In the genomic region with DNA sequence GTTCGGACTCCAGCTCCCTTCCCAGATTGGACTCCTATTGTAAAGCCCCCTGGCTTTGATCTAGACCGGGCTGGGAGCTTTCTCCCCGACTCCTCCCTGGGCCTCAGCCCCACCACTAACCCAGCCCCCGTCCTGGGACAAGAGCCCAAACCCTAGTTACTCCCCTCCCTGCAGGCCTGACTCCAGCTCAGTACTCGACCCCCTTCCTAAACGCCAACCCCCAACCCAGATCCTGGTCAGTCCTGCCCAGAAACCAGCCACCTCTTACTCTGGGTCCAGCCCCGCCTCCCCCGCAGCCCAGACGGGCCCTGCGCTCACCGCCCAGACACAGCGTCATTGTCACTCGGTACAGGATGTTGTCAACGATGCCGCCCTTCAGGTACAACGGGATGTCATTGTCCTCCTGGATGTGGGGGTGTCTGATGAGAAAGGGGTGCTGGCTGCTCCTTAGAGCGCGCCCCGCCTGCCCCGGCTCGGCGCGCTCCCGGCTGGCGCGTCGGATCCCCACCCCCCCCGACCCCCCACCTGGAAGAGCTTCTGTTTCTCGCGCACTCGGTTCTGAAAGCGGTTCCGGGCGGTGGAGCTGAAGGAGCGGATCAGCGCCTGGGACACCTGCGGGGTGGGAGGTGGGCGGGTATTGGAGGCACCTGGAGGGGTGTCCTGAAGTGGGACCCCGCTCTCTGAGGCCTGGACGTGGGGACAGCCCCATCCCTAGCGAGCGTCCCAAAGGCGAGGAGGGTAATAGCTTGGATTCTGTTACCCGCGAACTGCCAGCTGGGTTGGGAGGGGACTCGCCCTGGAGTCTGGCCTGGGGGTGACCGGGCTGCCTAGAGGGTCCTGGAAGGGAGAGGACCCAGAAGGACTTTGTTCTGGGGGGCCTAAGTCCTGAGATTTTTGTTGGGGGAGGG, we compare ENCODE assay signal across 10 cellular contexts. TPM values are rescaled to one million over a fixed set of nuclear protein-coding genes. Genes with fewer than 3 reads are reported as not detected.
DNase-seq lines count a peak whose midpoint lies in the region; ATAC-seq and TF ChIP-seq lines count a peak whose summit lies in the region.
"Had no signal": no experiment of that assay in that cellular context is flagged by ENCODE, and none has a peak within 500 bp of the region (broad histone marks: within the 10 kb centered on the region; RNA-seq: fewer than 3 reads in every experiment).

No MANE protein-coding gene starts in this region.

- ATAC-seq in WTC11, result peak; percentile 74
- peak; percentile 41 for ATAC-seq in mucosa of descending colon

- peak overlapping the region; percentile 53 for H3K4me3 ChIP-seq in fibroblast of pulmonary artery (replicated peaks; ENCODE audit: low read depth, low read length)
- H3K4me3 ChIP-seq in mucosa of descending colon, result no peak overlapping the region
- H3K4me3 ChIP-seq in tibial nerve, result peak overlapping the region; percentile 39 to 68 (median 54)

- no peaks in the 10 kb centered on the region for H3K27me3 ChIP-seq in tibial nerve

- H3K27ac ChIP-seq in tibial nerve, result peak overlapping the region; percentile 90 to 98 (median 94)

- no peaks in the 10 kb centered on the region; the same call in 1 of the 2 replicates for H3K27me3 Mint-ChIP-seq in WTC11 (ENCODE audit: low read depth)
- H3K27me3 Mint-ChIP-seq: activated naive CD4-positive, alpha-beta T cell treated with anti-CD3 and anti-CD28 coated beads, Interleukin-2, amount 10 ng/mL, durations not matched to agents 7 days and 5 days had no signal

- intact Hi-C loops in mucosa of descending colon (cut with DNase I, micrococcal nuclease), result no loop called here

- CTCF ChIA-PET in WTC11 (lab: Charles Lee), result interaction anchor here (0.5 to 2.6 kb wide), 3 partner anchors 19 to 52 kb away, joined by 3 to 11 read pairs (median 4); no protein-coding TSS in a partner anchor

- TF ChIP-seq EP300 in tibial nerve (IDR thresholded peaks at IDR 0.05), result peak in 1 of 2 donors; percentile 70

- TF ChIP-seq POLR2A in tibial nerve (IDR thresholded peaks at IDR 0.05), result peak in 1 of 2 donors; percentile 49

- no peak overlapping the region for H3K4me3 Mint-ChIP-seq in WTC11
- H3K4me3 Mint-ChIP-seq: activated naive CD4-positive, alpha-beta T cell treated with anti-CD3 and anti-CD28 coated beads, Interleukin-2, amount 10 ng/mL, durations not matched to agents 7 days and 5 days had no signal

- TF ChIP-seq CTCF in WTC11 (IDR thresholded peaks at IDR 0.05) (no peak), fibroblast of pulmonary artery (IDR thresholded peaks at IDR 0.05; ENCODE audit: low read length, missing control alignments) (no peak), mucosa of descending colon (IDR thresholded peaks at IDR 0.05) (no peak), tibial nerve (IDR thresholded peaks at IDR 0.05) (no peak)

- no peaks in the 10 kb centered on the region for H3K9me3 Mint-ChIP-seq in WTC11
- H3K9me3 Mint-ChIP-seq: activated naive CD4-positive, alpha-beta T cell treated with anti-CD3 and anti-CD28 coated beads, Interleukin-2, amount 10 ng/mL, durations not matched to agents 7 days and 5 days had no signal

- peaks cover 17% of the 10 kb centered on the region for H3K4me1 Mint-ChIP-seq in WTC11

- H3K36me3 Mint-ChIP-seq in WTC11, result peaks cover 36% of the 10 kb centered on the region

- H3K27ac Mint-ChIP-seq in WTC11, result peak overlapping the region; percentile 49; the same call in 1 of the 2 replicates
- H3K27ac Mint-ChIP-seq: activated naive CD4-positive, alpha-beta T cell treated with anti-CD3 and anti-CD28 coated beads, Interleukin-2, amount 10 ng/mL, durations not matched to agents 7 days and 5 days had no signal

- H3K36me3 ChIP-seq in mucosa of descending colon (ENCODE audit: low read depth) (peaks cover 5% of the 10 kb centered on the region), tibial nerve (peaks cover 3 to 53% (median 26%) of the 10 kb centered on the region in 3 donors)

- H3K4me1 ChIP-seq in mucosa of descending colon (ENCODE audit: low read depth) (no peaks in the 10 kb centered on the region), tibial nerve (peaks cover 0 to 28% (median 4%) of the 10 kb centered on the region in 4 donors)

- 41 to 52% methylated on average over 44 to 47 of the region's 47 CpGs for WGBS in tibial nerve, 2 donors

- no peaks in the 10 kb centered on the region for H3K9me3 ChIP-seq in mucosa of descending colon
- H3K9me3 ChIP-seq in tibial nerve, result no peaks in the 10 kb centered on the region

- POLR2A ChIA-PET in WTC11 (lab: Charles Lee), result interaction anchor here (0.6 to 1.4 kb wide), 2 partner anchors 11 to 21 kb away, joined by 4 to 6 read pairs; a partner anchor contains a TSS

- DNase-seq in WTC11 (ENCODE audit: low spot score), result peak; percentile 30
- peak; percentile 17 for DNase-seq in fibroblast of pulmonary artery (ENCODE audit: low read depth)
- DNase-seq in mucosa of descending colon, result peak in 1 of 3 donors; percentile 34
- DNase-seq in tibial nerve (ENCODE audit: low spot score in 2 of 2), result peak; percentile 57 to 59
- no peak for DNase-seq in NCI-H510A (lab: John Stamatoyannopoulos, UW)
- DNase-seq in NCI-H1105 treated with DMSO at 0.1 percent for 48 hours (lab: John Stamatoyannopoulos, UW), result no peak
- no peak for DNase-seq in NCI-H1048 (lab: John Stamatoyannopoulos, UW)
- no peak for DNase-seq in HUDEP-2 (lab: John Stamatoyannopoulos, UW; ENCODE audit: unreplicated experiment in 76 of 76)
- DNase-seq: activated naive CD4-positive, alpha-beta T cell treated with anti-CD3 and anti-CD28 coated beads, Interleukin-2, amount 10 ng/mL, durations not matched to agents 7 days and 5 days; NCI-H524 had no signal

TF ChIP-seq in WTC11, 78 proteins besides CTCF, POLR2A, EP300 and RAD21:
- TF ChIP-seq ZNF671 (CRISPR knock-in tag; IDR thresholded peaks at IDR 0.05), result no peak
- no peak for TF ChIP-seq ZBTB21 (CRISPR knock-in tag; IDR thresholded peaks at IDR 0.05; ENCODE audit: borderline replicate concordance)
- TF ChIP-seq RORB (CRISPR knock-in tag; IDR thresholded peaks at IDR 0.05), result no peak
- no peak for TF ChIP-seq NR1H2 (CRISPR knock-in tag; IDR thresholded peaks at IDR 0.05)
- TF ChIP-seq EMX1 (CRISPR knock-in tag; IDR thresholded peaks at IDR 0.05), result no peak
- TF ChIP-seq ZNF121 (CRISPR knock-in tag; IDR thresholded peaks at IDR 0.05), result 0 out of 2 replicates have a peak, but pooled peaks have one; percentile 21
- TF ChIP-seq NFYB (CRISPR knock-in tag; conservative IDR thresholded peaks at IDR 0.05; ENCODE audit: low read depth), result no peak

RNA-seq across cellular contexts. Expression of a gene that starts 0.8 kb away (rescaled TPM):
- 0.64 to 1.0 TPM (median 0.70 TPM) in 3 replicates for total RNA-seq in WTC11 (2021)
- 100 to 1,000 TPM in 1 of 3 donors, 10 to 100 TPM in 1, 1 to 10 TPM in 1; 6.0 to 115 (median 11.3) TPM for total RNA-seq in mucosa of descending colon
- 10 to 100 TPM; 18.4 to 73.9 (median 35.5) TPM for total RNA-seq in tibial nerve

RNA-seq across cellular contexts. Expression of a gene that starts 11.5 kb away (rescaled TPM):
- total RNA-seq in WTC11 (2021) (332 to 358 TPM (median 344 TPM) in 3 replicates), mucosa of descending colon (100 to 1,000 TPM; 501 to 878 (median 756) TPM), tibial nerve (100 to 1,000 TPM; 179 to 235 (median 213) TPM)

RNA-seq across cellular contexts. Expression of a gene that starts 36.1 kb away (rescaled TPM):
- 170 to 187 TPM (median 182 TPM) in 3 replicates for total RNA-seq in WTC11 (2021)
- total RNA-seq in mucosa of descending colon, result 100 to 1,000 TPM in 1 of 3 donors, 10 to 100 TPM in 2; 81.9 to 106 (median 90.8) TPM
- 100 to 1,000 TPM; 183 to 254 (median 225) TPM for total RNA-seq in tibial nerve

RNA-seq across cellular contexts. Expression of a gene that starts 36.7 kb away (rescaled TPM):
- total RNA-seq in WTC11 (2021) (161 to 177 TPM (median 165 TPM) in 3 replicates), mucosa of descending colon (10 to 100 TPM; 42.7 to 66.4 (median 47.4) TPM), tibial nerve (10 to 100 TPM; 54.2 to 98.4 (median 77.4) TPM)

RNA-seq across cellular contexts. Expression of a gene that starts 40.5 kb away (rescaled TPM):
- total RNA-seq in WTC11 (2021), result not detected in 3 replicates
- not detected for total RNA-seq in mucosa of descending colon
- total RNA-seq in tibial nerve, result not detected

Comparison
In these comparisons a context has a peak if more than half of its experiments do, and no peak if none do; other contexts are left out.
1. DNase-seq: peak in WTC11 (single experiment), fibroblast of pulmonary artery (single experiment) and tibial nerve (2 of 2); none in NCI-H510A (single experiment), NCI-H1105 treated with DMSO at 0.1 percent for 48 hours (single experiment), NCI-H1048 (single experiment) and HUDEP-2 (0 of 76).